In genomic region chr11:122154227-122154626, GRCh38 we compare ENCODE assay signal across 1 cellular context.
TF ChIP-seq lines count a peak whose summit lies in the region.

No MANE protein-coding gene starts in this region.

TF ChIP-seq in A549, 52 proteins besides CTCF, POLR2A, EP300 and RAD21 (continued from another document):
- TF ChIP-seq CBX2 (IDR thresholded peaks at IDR 0.05; ENCODE audit: borderline replicate concordance, low read depth), result no peak
- no peak for TF ChIP-seq EHF (CRISPR knock-in tag; IDR thresholded peaks at IDR 0.05)
- TF ChIP-seq REST (IDR thresholded peaks at IDR 0.05), result no peak
- TF ChIP-seq FOXS1 (CRISPR knock-in tag; IDR thresholded peaks at IDR 0.05), result no peak
- TF ChIP-seq ELK1 (IDR thresholded peaks at IDR 0.05; ENCODE audit: low read depth, low read length), result no peak
- no peak for TF ChIP-seq RNF2 (IDR thresholded peaks at IDR 0.05; ENCODE audit: borderline replicate concordance, low read depth)
- no peak for TF ChIP-seq JUNB (IDR thresholded peaks at IDR 0.05)
- TF ChIP-seq EHMT2 (IDR thresholded peaks at IDR 0.05; ENCODE audit: low read depth), result no peak
- TF ChIP-seq ESRRA (IDR thresholded peaks at IDR 0.05; ENCODE audit: borderline replicate concordance, low read length), result no peak
- no peak for TF ChIP-seq HOXA7 (CRISPR knock-in tag; IDR thresholded peaks at IDR 0.05)
- no peak for TF ChIP-seq POLR2AphosphoS2 (conservative IDR thresholded peaks at IDR 0.05; ENCODE audit: low read length)
- TF ChIP-seq E2F6 (IDR thresholded peaks at IDR 0.05; ENCODE audit: borderline replicate concordance, low read depth), result no peak
TF ChIP-seq in A549: peak in this region for 0.
